In genomic region chr7:90520484-90520883, GRCh38 we compare ENCODE assay signal across 1 cellular context.
TF ChIP-seq lines count a peak whose summit lies in the region.

No MANE protein-coding gene starts in this region.

TF ChIP-seq in HepG2, 621 proteins besides CTCF, POLR2A, EP300 and RAD21 (continued from another document):
- TF ChIP-seq JUN (CRISPR knock-in tag; IDR thresholded peaks at IDR 0.05) (no peak), ZNF549 (CRISPR knock-in tag; IDR thresholded peaks at IDR 0.05) (no peak), ZMAT3 (CRISPR knock-in tag; conservative IDR thresholded peaks at IDR 0.05) (no peak), HDAC6 (IDR thresholded peaks at IDR 0.05; ENCODE audit: low read depth, low read length) (no peak)
